In genomic region chr1:154423303-154423987, GRCh38 we compare ENCODE assay signal across 8 cellular contexts. TPM values are rescaled to one million over a fixed set of nuclear protein-coding genes. Genes with fewer than 3 reads are reported as not detected.
A peak's percentile ranks its signal among the peaks of the same experiment; 100 is the strongest.
DNase-seq lines count a peak whose midpoint lies in the region; ATAC-seq lines count a peak whose summit lies in the region.

No MANE protein-coding gene starts in this region.

- H3K27me3 ChIP-seq in muscle layer of colon (ENCODE audit: control insufficient read depth in 1 of 2, insufficient read depth in 2 of 2, low read length in 2 of 2) (no peaks in the 10 kb centered on the region), aorta (ENCODE audit: control insufficient read depth in 1 of 2, insufficient read depth in 2 of 2, low read length in 1 of 2) (no peaks in the 10 kb centered on the region)

- peaks cover 79% of the 10 kb centered on the region for H3K4me1 ChIP-seq in muscle layer of colon (ENCODE audit: insufficient read depth, low read length)
- H3K4me1 ChIP-seq in aorta (ENCODE audit: control insufficient read depth in 1 of 2, insufficient read depth in 2 of 2, low read length in 2 of 2) = peaks cover 0 to 10% of the 10 kb centered on the region in 2 donors

- peak; percentile 38 for ATAC-seq in stimulated activated naive CD8-positive, alpha-beta T cell treated with anti-CD3 and anti-CD28 coated beads, Interleukin-15, Interleukin-2, amounts not matched to agents 100 U/mL and 50 U/mL, for 24 hours
- ATAC-seq in stimulated activated naive CD8-positive, alpha-beta T cell treated with anti-CD3 and anti-CD28 coated beads, Interleukin-15, amount 100 ng/mL, for 72 hours = no peak
- no peak for ATAC-seq in aorta (ENCODE audit: low FRiP score)
- no peak for ATAC-seq in effector memory CD8-positive, alpha-beta T cell (replicated peaks)

- H3K4me1 Mint-ChIP-seq in stimulated activated naive CD8-positive, alpha-beta T cell treated with anti-CD3 and anti-CD28 coated beads, Interleukin-15, amount 100 ng/mL, for 72 hours = peaks cover 85% of the 10 kb centered on the region
- H3K4me1 Mint-ChIP-seq in effector memory CD8-positive, alpha-beta T cell (ENCODE audit: low read depth in 2 of 2) = peaks cover 3 to 21% of the 10 kb centered on the region in 2 donors

- H3K9me3 Mint-ChIP-seq in stimulated activated naive CD8-positive, alpha-beta T cell treated with anti-CD3 and anti-CD28 coated beads, Interleukin-15, amount 100 ng/mL, for 72 hours = no peaks in the 10 kb centered on the region
- H3K9me3 Mint-ChIP-seq in effector memory CD8-positive, alpha-beta T cell = no peaks in the 10 kb centered on the region

- peak overlapping the region in 1 of 2 donors; percentile 10 for H3K4me3 Mint-ChIP-seq in stimulated activated naive CD8-positive, alpha-beta T cell treated with anti-CD3 and anti-CD28 coated beads, Interleukin-15, amount 100 ng/mL, for 72 hours
- no peak overlapping the region for H3K4me3 Mint-ChIP-seq in effector memory CD8-positive, alpha-beta T cell

- peak overlapping the region in 1 of 2 donors; percentile 85 for H3K27ac Mint-ChIP-seq in stimulated activated naive CD8-positive, alpha-beta T cell treated with anti-CD3 and anti-CD28 coated beads, Interleukin-15, amount 100 ng/mL, for 72 hours
- H3K27ac Mint-ChIP-seq in effector memory CD8-positive, alpha-beta T cell = no peak overlapping the region

- H3K27ac ChIP-seq in caudate nucleus (ENCODE audit: low read depth, low read length) (peak overlapping the region; percentile 68), muscle layer of colon (ENCODE audit: low read depth, low read length) (peak overlapping the region; percentile 80), aorta (ENCODE audit: low read depth in 1 of 2, low read length in 2 of 2) (no peak overlapping the region)

- intact Hi-C loops in aorta (cut with DNase I) = no loop called here

- H3K4me3 ChIP-seq in muscle layer of colon (ENCODE audit: low read depth in 1 of 2, low read length in 2 of 2) (no peak overlapping the region), aorta (ENCODE audit: low read length in 2 of 2) (no peak overlapping the region)

- H3K9ac ChIP-seq in muscle layer of colon (ENCODE audit: low read length) = no peak overlapping the region

- H3K36me3 ChIP-seq in muscle layer of colon (ENCODE audit: insufficient read depth, low read length) (no peaks in the 10 kb centered on the region), aorta (ENCODE audit: control insufficient read depth in 1 of 2, insufficient read depth in 2 of 2, low read length in 1 of 2) (no peaks in the 10 kb centered on the region)

- no peak for DNase-seq in stimulated activated naive CD8-positive, alpha-beta T cell treated with anti-CD3 and anti-CD28 coated beads, Interleukin-15, Interleukin-2, amounts not matched to agents 100 U/mL and 50 U/mL, for 24 hours
- no peak for DNase-seq in stimulated activated naive CD8-positive, alpha-beta T cell treated with anti-CD3 and anti-CD28 coated beads, Interleukin-15, amount 100 ng/mL, for 72 hours
- DNase-seq in caudate nucleus (lab: John Stamatoyannopoulos, UW) = peak in 29 of 61 donors; percentile 15 to 66 (median 34)
- peak; percentile 44 to 68 for DNase-seq in aorta
- no peak for DNase-seq in effector memory CD8-positive, alpha-beta T cell
- DNase-seq in NCI-H345 treated with DMSO at 0.1 percent for 48 hours (lab: John Stamatoyannopoulos, UW; ENCODE audit: unreplicated experiment) = no peak
- no peak for DNase-seq in germinal center (ENCODE audit: low spot score)

- H3K9me3 ChIP-seq in muscle layer of colon (ENCODE audit: low read length) (no peaks in the 10 kb centered on the region), aorta (ENCODE audit: control insufficient read depth, low read length) (no peaks in the 10 kb centered on the region)

- no peaks in the 10 kb centered on the region for H3K27me3 Mint-ChIP-seq in stimulated activated naive CD8-positive, alpha-beta T cell treated with anti-CD3 and anti-CD28 coated beads, Interleukin-15, amount 100 ng/mL, for 72 hours
- no peaks in the 10 kb centered on the region for H3K27me3 Mint-ChIP-seq in effector memory CD8-positive, alpha-beta T cell

- H3K36me3 Mint-ChIP-seq in effector memory CD8-positive, alpha-beta T cell (ENCODE audit: insufficient read depth) = peaks cover 3% of the 10 kb centered on the region

- WGBS in aorta, 2 donors = 27 to 38% methylated on average over 5 of the region's 5 CpGs

RNA-seq across cellular contexts. Expression of gene IL6R, which starts 18.3 kb away (rescaled TPM):
- 10 to 100 TPM; 16.5 to 18.2 TPM for total RNA-seq in aorta
- 1 to 10 TPM; 3.6 to 6.6 TPM for polyA plus RNA-seq in aorta

Comparison
In these comparisons a context has a peak if more than half of its experiments do, and no peak if none do; other contexts are left out.
1. DNase-seq: peak in aorta (2 of 2); none in stimulated activated naive CD8-positive, alpha-beta T cell treated with anti-CD3 and anti-CD28 coated beads, Interleukin-15, Interleukin-2, amounts not matched to agents 100 U/mL and 50 U/mL, for 24 hours (single experiment), stimulated activated naive CD8-positive, alpha-beta T cell treated with anti-CD3 and anti-CD28 coated beads, Interleukin-15, amount 100 ng/mL, for 72 hours (0 of 2), effector memory CD8-positive, alpha-beta T cell (0 of 3), NCI-H345 treated with DMSO at 0.1 percent for 48 hours (single experiment) and germinal center (single experiment).
2. H3K27ac ChIP-seq: peak in caudate nucleus (single experiment) and muscle layer of colon (single experiment); none in aorta (0 of 2).